In genomic region chr16:31009894-31010293, GRCh38 we compare ENCODE assay signal across 10 cellular contexts. TPM values are rescaled to one million over a fixed set of nuclear protein-coding genes. Genes with fewer than 3 reads are reported as not detected.
DNase-seq lines count a peak whose midpoint lies in the region; ATAC-seq and TF ChIP-seq lines count a peak whose summit lies in the region.
"Had no signal": no experiment of that assay in that cellular context is flagged by ENCODE, and none has a peak within 500 bp of the region (broad histone marks: within the 10 kb centered on the region; RNA-seq: fewer than 3 reads in every experiment).

No MANE protein-coding gene starts in this region.

- POLR2A ChIA-PET in activated B cell treated with CpG ODN at 0.5 μM for 24 hours (lab: Charles Lee): interaction anchor here (0.6 kb wide), 1 partner anchor 53 kb away, joined by 3 read pairs; the partner anchor contains the start of gene SETD1A

- H3K4me1 Mint-ChIP-seq in activated naive CD4-positive, alpha-beta T cell treated with anti-CD3 and anti-CD28 coated beads, Interleukin-2, amount 50 U/mL, for 24 hours: peaks cover 28% of the 10 kb centered on the region
- H3K4me1 Mint-ChIP-seq in activated B cell treated with CpG ODN at 0.5 μM for 24 hours (peaks cover 18% of the 10 kb centered on the region), glutamatergic neuron (ENCODE audit: low read depth, unreplicated experiment) (peaks cover 20% of the 10 kb centered on the region)
- H3K4me1 Mint-ChIP-seq in stimulated activated memory B cell treated with anti-CD40 and anti-IgM and Interleukin-4, amounts not matched to agents 10 μg/mL and 1 μg/mL and 100 μg/mL, for 72 hours: peaks cover 16% of the 10 kb centered on the region

- H3K27ac Mint-ChIP-seq in activated naive CD4-positive, alpha-beta T cell treated with anti-CD3 and anti-CD28 coated beads, Interleukin-2, amount 50 U/mL, for 24 hours: peak overlapping the region; percentile 46
- H3K27ac Mint-ChIP-seq in activated B cell treated with CpG ODN at 0.5 μM for 24 hours: no peak overlapping the region
- peak overlapping the region; percentile 68 for H3K27ac Mint-ChIP-seq in glutamatergic neuron (ENCODE audit: unreplicated experiment)
- no peak overlapping the region for H3K27ac Mint-ChIP-seq in stimulated activated memory B cell treated with anti-CD40 and anti-IgM and Interleukin-4, amounts not matched to agents 10 μg/mL and 1 μg/mL and 100 μg/mL, for 72 hours

- H3K36me3 Mint-ChIP-seq in activated naive CD4-positive, alpha-beta T cell treated with anti-CD3 and anti-CD28 coated beads, Interleukin-2, amount 50 U/mL, for 24 hours: no peaks in the 10 kb centered on the region
- no peaks in the 10 kb centered on the region for H3K36me3 Mint-ChIP-seq in activated B cell treated with CpG ODN at 0.5 μM for 24 hours (ENCODE audit: low read depth)
- H3K36me3 Mint-ChIP-seq in glutamatergic neuron (ENCODE audit: unreplicated experiment): no peaks in the 10 kb centered on the region
- H3K36me3 Mint-ChIP-seq in stimulated activated memory B cell treated with anti-CD40 and anti-IgM and Interleukin-4, amounts not matched to agents 10 μg/mL and 1 μg/mL and 100 μg/mL, for 72 hours: no peaks in the 10 kb centered on the region

- no peaks in the 10 kb centered on the region for H3K9me3 Mint-ChIP-seq in activated naive CD4-positive, alpha-beta T cell treated with anti-CD3 and anti-CD28 coated beads, Interleukin-2, amount 50 U/mL, for 24 hours
- H3K9me3 Mint-ChIP-seq in activated B cell treated with CpG ODN at 0.5 μM for 24 hours (no peaks in the 10 kb centered on the region), glutamatergic neuron (ENCODE audit: unreplicated experiment) (peaks cover 10% of the 10 kb centered on the region)
- no peaks in the 10 kb centered on the region for H3K9me3 Mint-ChIP-seq in stimulated activated memory B cell treated with anti-CD40 and anti-IgM and Interleukin-4, amounts not matched to agents 10 μg/mL and 1 μg/mL and 100 μg/mL, for 72 hours

- TF ChIP-seq CTCF in activated B cell treated with CpG ODN at 0.5 μM for 24 hours (IDR thresholded peaks at IDR 0.05) (no peak), glutamatergic neuron (IDR thresholded peaks at IDR 0.05; ENCODE audit: partially characterized antibody, unreplicated experiment) (no peak)

- intact Hi-C loops in activated B cell treated with CpG ODN at 0.5 μM for 24 hours (cut with micrococcal nuclease): no loop called here

- ATAC-seq in activated B cell treated with CpG ODN at 0.5 μM for 24 hours (ENCODE audit: low read depth) (no peak), HG03442 (IDR thresholded peaks at IDR 0.05; ENCODE audit: unreplicated experiment) (no peak), GM19023 (IDR thresholded peaks at IDR 0.05; ENCODE audit: unreplicated experiment) (no peak)
- peak; percentile 16 for ATAC-seq in stimulated activated memory B cell treated with anti-CD40 and anti-IgM and Interleukin-4, amounts not matched to agents 10 μg/mL and 1 μg/mL and 100 μg/mL, for 72 hours

- DNase-seq in activated naive CD4-positive, alpha-beta T cell (lab: John Stamatoyannopoulos, UW): no peak
- DNase-seq in activated B cell treated with CpG ODN at 0.5 μM for 24 hours (no peak), glutamatergic neuron (peak; percentile 42), OCI-M2 (lab: John Stamatoyannopoulos, UW; ENCODE audit: unreplicated experiment) (no peak)
- DNase-seq: amniotic stem cell, NCI-H510A treated with DMSO at 0.1 percent for 48 hours had no signal

- H3K4me3 Mint-ChIP-seq in activated naive CD4-positive, alpha-beta T cell treated with anti-CD3 and anti-CD28 coated beads, Interleukin-2, amount 50 U/mL, for 24 hours: peak overlapping the region; percentile 76
- H3K4me3 Mint-ChIP-seq in activated B cell treated with CpG ODN at 0.5 μM for 24 hours (peak overlapping the region; percentile 38), glutamatergic neuron (ENCODE audit: unreplicated experiment) (peak overlapping the region; percentile 94)
- H3K4me3 Mint-ChIP-seq in stimulated activated memory B cell treated with anti-CD40 and anti-IgM and Interleukin-4, amounts not matched to agents 10 μg/mL and 1 μg/mL and 100 μg/mL, for 72 hours: no peak overlapping the region

- CTCF ChIA-PET in activated B cell treated with CpG ODN at 0.5 μM for 24 hours (lab: Charles Lee): no interaction called here

- H3K27me3 Mint-ChIP-seq in activated naive CD4-positive, alpha-beta T cell treated with anti-CD3 and anti-CD28 coated beads, Interleukin-2, amount 50 U/mL, for 24 hours: peaks cover 1% of the 10 kb centered on the region
- H3K27me3 Mint-ChIP-seq in activated B cell treated with CpG ODN at 0.5 μM for 24 hours (peaks cover 35% of the 10 kb centered on the region), glutamatergic neuron (ENCODE audit: unreplicated experiment) (peaks cover 6% of the 10 kb centered on the region)
- H3K27me3 Mint-ChIP-seq in stimulated activated memory B cell treated with anti-CD40 and anti-IgM and Interleukin-4, amounts not matched to agents 10 μg/mL and 1 μg/mL and 100 μg/mL, for 72 hours: peaks cover 78% of the 10 kb centered on the region

RNA-seq across cellular contexts. Expression of gene STX1B, which starts 0.5 kb away (rescaled TPM):
- total RNA-seq in activated B cell treated with CpG ODN at 0.5 μM for 24 hours: 1.2 and 1.6 TPM in 2 replicates
- 51.6 TPM for total RNA-seq in glutamatergic neuron (ENCODE audit: unreplicated experiment)

RNA-seq across cellular contexts. Expression of gene STX4, which starts 23.5 kb away (rescaled TPM):
- 106 and 107 TPM in 2 replicates for total RNA-seq in activated B cell treated with CpG ODN at 0.5 μM for 24 hours
- 23.4 TPM for total RNA-seq in glutamatergic neuron (ENCODE audit: unreplicated experiment)

RNA-seq across cellular contexts. Expression of gene HSD3B7, which starts 24.9 kb away (rescaled TPM):
- total RNA-seq in activated B cell treated with CpG ODN at 0.5 μM for 24 hours (1.3 and 1.6 TPM in 2 replicates), glutamatergic neuron (ENCODE audit: unreplicated experiment) (2.0 TPM)

RNA-seq across cellular contexts. Expression of gene SETD1A, which starts 52.3 kb away (rescaled TPM):
- total RNA-seq in activated B cell treated with CpG ODN at 0.5 μM for 24 hours: 29.6 and 32.8 TPM in 2 replicates
- 24.3 TPM for total RNA-seq in glutamatergic neuron (ENCODE audit: unreplicated experiment)

Comparison
In these comparisons a context has a peak if more than half of its experiments do, and no peak if none do; other contexts are left out.
1. H3K27ac Mint-ChIP-seq: peak in activated naive CD4-positive, alpha-beta T cell treated with anti-CD3 and anti-CD28 coated beads, Interleukin-2, amount 50 U/mL, for 24 hours (single experiment) and glutamatergic neuron (single experiment); none in activated B cell treated with CpG ODN at 0.5 μM for 24 hours (single experiment) and stimulated activated memory B cell treated with anti-CD40 and anti-IgM and Interleukin-4, amounts not matched to agents 10 μg/mL and 1 μg/mL and 100 μg/mL, for 72 hours (single experiment).
2. RNA of gene STX1B, which starts 0.5 kb away (total RNA-seq): 51.6 TPM in glutamatergic neuron (single experiment); 1.2 to 1.6 TPM in activated B cell treated with CpG ODN at 0.5 μM for 24 hours; every median in the first group is over 10 times any median in the second.